Comparison of ENCODE assay signal across 25 cellular contexts in the genomic region with DNA sequence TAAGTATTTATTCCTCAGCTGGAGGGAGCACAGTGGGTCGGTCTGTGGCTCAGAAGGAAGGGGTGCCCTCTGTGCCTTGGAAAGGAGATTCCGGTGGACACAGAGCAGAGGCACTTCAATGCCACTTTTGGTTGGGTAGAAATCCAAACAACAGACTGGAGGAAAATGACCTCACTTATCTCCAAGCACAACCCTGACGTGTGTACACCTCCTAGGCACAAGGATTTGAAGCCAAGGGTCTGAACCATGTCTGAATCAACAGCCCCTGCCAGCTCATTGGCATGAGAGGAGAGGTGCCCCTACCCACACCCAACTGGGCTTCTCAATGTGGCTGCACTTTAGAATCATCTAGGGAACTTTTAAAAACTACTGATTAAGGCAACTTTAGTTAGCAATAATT.
"Had no signal": no experiment of that assay in that cellular context is flagged by ENCODE, and none has a peak within 500 bp of the region (broad histone marks: within the 10 kb centered on the region; RNA-seq: fewer than 3 reads in every experiment).

No MANE protein-coding gene starts in this region.

- H3K27ac ChIP-seq: neural progenitor cell, ovary, parathyroid adenoma, psoas muscle, right lobe of liver, sigmoid colon, stomach, thoracic aorta, tibial artery, transverse colon, upper lobe of right lung, uterus had no signal

- H3K9me3 ChIP-seq: ovary, psoas muscle, right lobe of liver, sigmoid colon, thoracic aorta, tibial artery, transverse colon, upper lobe of right lung, uterus had no signal

- H3K4me3 ChIP-seq: neural progenitor cell, ovary, psoas muscle, right lobe of liver, sigmoid colon, stomach, thoracic aorta, tibial artery, transverse colon, upper lobe of right lung, uterus had no signal

- DNase-seq: naive thymus-derived CD4-positive, alpha-beta T cell; natural killer cell; nucleus accumbens; ovary; posterior cingulate gyrus; psoas muscle; right cardiac atrium; right lobe of liver; sigmoid colon; small intestine; stimulated activated CD4-positive, alpha-beta T cell treated with anti-CD3 and anti-CD28 coated beads, Interleukin-15, amount 100 ng/mL, for 24 hours; stimulated activated CD4-positive, alpha-beta T cell treated with anti-CD3 and anti-CD28 coated beads, Interleukin-2, amount 100 ng/mL, for 24 hours; stimulated activated CD4-positive, alpha-beta T cell treated with anti-CD3 and anti-CD28 coated beads, Interleukin-2, amount 100 ng/mL, for 48 hours; stimulated activated CD4-positive, alpha-beta T cell treated with anti-CD3 and anti-CD28 coated beads, Interleukin-4, amount 100 ng/mL, for 24 hours; stimulated activated naive B cell treated with anti-CD40 and anti-IgM and Interleukin-4, amounts not matched to agents 10 μg/mL and 1 μg/mL and 100 μg/mL, for 72 hours; stimulated activated naive CD4-positive, alpha-beta T cell treated with Interleukin-2 at 50 U/mL for 16 hours; stomach; tibial artery; transverse colon; upper lobe of right lung; uterus had no signal

- ATAC-seq: naive thymus-derived CD4-positive, alpha-beta T cell; natural killer cell; psoas muscle; right cardiac atrium; right lobe of liver; stimulated activated effector memory CD8-positive, alpha-beta T cell treated with anti-CD3 and anti-CD28 coated beads, Interleukin-12 subunit alpha, Interleukin-12 subunit beta, amount 100 ng/mL, for 72 hours; stimulated activated naive B cell treated with anti-CD40 and anti-IgM and Interleukin-4, amounts not matched to agents 10 μg/mL and 1 μg/mL and 100 μg/mL, for 72 hours; upper lobe of right lung had no signal

- H2AFZ ChIP-seq: neural progenitor cell, parathyroid adenoma had no signal

- H3K4me1 ChIP-seq: neural progenitor cell, parathyroid adenoma, psoas muscle, right lobe of liver, sigmoid colon, stomach, transverse colon, upper lobe of right lung, uterus had no signal

- H3K4me2 ChIP-seq: neural progenitor cell had no signal

- H3K27me3 ChIP-seq: neural progenitor cell, ovary, right lobe of liver, sigmoid colon, stomach, transverse colon, upper lobe of right lung, uterus had no signal

- H3K36me3 ChIP-seq: neural progenitor cell, ovary, right lobe of liver, sigmoid colon, stomach, thoracic aorta, tibial artery, transverse colon, upper lobe of right lung, uterus had no signal

- H3K79me2 ChIP-seq: parathyroid adenoma had no signal
